Comparison of ENCODE assay signal across 8 cellular contexts in the genomic region with DNA sequence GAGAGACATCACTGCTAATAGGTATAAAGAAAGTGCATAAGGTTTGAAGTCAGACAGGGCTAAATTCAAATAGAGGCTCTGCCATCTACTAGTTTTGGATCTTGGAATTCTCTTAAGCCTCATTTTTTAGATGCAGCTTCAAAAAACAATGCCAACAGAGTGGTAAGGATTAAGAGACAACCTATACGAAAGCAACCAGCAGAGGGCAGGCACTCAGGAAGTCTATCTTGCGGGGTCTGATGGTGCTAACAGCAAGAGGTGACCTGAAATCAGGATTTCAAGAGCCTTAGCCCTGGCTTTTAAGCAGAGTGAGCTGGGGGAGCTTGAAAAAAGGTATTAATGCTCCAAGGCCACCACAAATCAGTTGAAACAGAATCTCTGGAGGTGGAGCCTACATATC. TPM values are rescaled to one million over a fixed set of nuclear protein-coding genes. Genes with fewer than 3 reads are reported as not detected.
DNase-seq lines count a peak whose midpoint lies in the region; ATAC-seq and TF ChIP-seq lines count a peak whose summit lies in the region.

No MANE protein-coding gene starts in this region.

- H3K27me3 Mint-ChIP-seq in effector memory CD8-positive, alpha-beta T cell = peaks cover 0 to 6% of the 10 kb centered on the region in 2 donors
- no peaks in the 10 kb centered on the region for H3K27me3 Mint-ChIP-seq in mesothelial cell of epicardium (ENCODE audit: low read depth)
- H3K27me3 Mint-ChIP-seq in stimulated activated naive B cell treated with anti-CD40 and anti-IgM and Interleukin-4, amounts not matched to agents 10 μg/mL and 1 μg/mL and 100 μg/mL, for 72 hours = no peaks in the 10 kb centered on the region

- H3K36me3 Mint-ChIP-seq in effector memory CD8-positive, alpha-beta T cell (ENCODE audit: insufficient read depth) = no peaks in the 10 kb centered on the region
- no peaks in the 10 kb centered on the region for H3K36me3 Mint-ChIP-seq in mesothelial cell of epicardium
- H3K36me3 Mint-ChIP-seq in stimulated activated naive B cell treated with anti-CD40 and anti-IgM and Interleukin-4, amounts not matched to agents 10 μg/mL and 1 μg/mL and 100 μg/mL, for 72 hours = peaks cover 32 to 60% of the 10 kb centered on the region in 2 donors

- no peak overlapping the region for H3K27ac Mint-ChIP-seq in effector memory CD8-positive, alpha-beta T cell
- H3K27ac Mint-ChIP-seq in mesothelial cell of epicardium = no peak overlapping the region
- H3K27ac Mint-ChIP-seq in stimulated activated naive B cell treated with anti-CD40 and anti-IgM and Interleukin-4, amounts not matched to agents 10 μg/mL and 1 μg/mL and 100 μg/mL, for 72 hours = peak overlapping the region; percentile 65

- H3K4me1 Mint-ChIP-seq in effector memory CD8-positive, alpha-beta T cell (ENCODE audit: low read depth in 2 of 2) = no peaks in the 10 kb centered on the region
- H3K4me1 Mint-ChIP-seq in mesothelial cell of epicardium = no peaks in the 10 kb centered on the region
- peaks cover 48 to 76% of the 10 kb centered on the region in 2 donors for H3K4me1 Mint-ChIP-seq in stimulated activated naive B cell treated with anti-CD40 and anti-IgM and Interleukin-4, amounts not matched to agents 10 μg/mL and 1 μg/mL and 100 μg/mL, for 72 hours

- ATAC-seq in effector memory CD8-positive, alpha-beta T cell (replicated peaks) = peak; percentile 72
- peak; percentile 36 to 45 for ATAC-seq in stimulated activated naive B cell treated with anti-CD40 and anti-IgM and Interleukin-4, amounts not matched to agents 10 μg/mL and 1 μg/mL and 100 μg/mL, for 72 hours (replicated peaks)

- H3K4me3 Mint-ChIP-seq in effector memory CD8-positive, alpha-beta T cell = no peak overlapping the region
- H3K4me3 Mint-ChIP-seq in mesothelial cell of epicardium = no peak overlapping the region
- H3K4me3 Mint-ChIP-seq in stimulated activated naive B cell treated with anti-CD40 and anti-IgM and Interleukin-4, amounts not matched to agents 10 μg/mL and 1 μg/mL and 100 μg/mL, for 72 hours = peak overlapping the region in 1 of 2 donors; percentile 22

- TF ChIP-seq CTCF in mesothelial cell of epicardium (IDR thresholded peaks at IDR 0.05; ENCODE audit: unreplicated experiment) = peak; percentile 56

- no peaks in the 10 kb centered on the region for H3K9me3 Mint-ChIP-seq in effector memory CD8-positive, alpha-beta T cell
- H3K9me3 Mint-ChIP-seq in mesothelial cell of epicardium = no peaks in the 10 kb centered on the region
- no peaks in the 10 kb centered on the region for H3K9me3 Mint-ChIP-seq in stimulated activated naive B cell treated with anti-CD40 and anti-IgM and Interleukin-4, amounts not matched to agents 10 μg/mL and 1 μg/mL and 100 μg/mL, for 72 hours

- DNase-seq in activated effector memory CD4-positive, alpha-beta T cell treated with anti-CD3 and anti-CD28 coated beads, Interleukin-2, amount 50 U/mL, for 16 hours = peak; percentile 74
- no peak for DNase-seq in activated effector memory CD4-positive, alpha-beta T cell treated with Interleukin-2 at 50 U/mL for 16 hours
- peak; percentile 55 for DNase-seq in NCI-H226
- DNase-seq in activated CD4-positive, alpha-beta T cell treated with anti-CD3 and anti-CD28 coated beads, Interleukin-2, amount 50 U/mL, for 4 hours = peak; percentile 29 to 37
- peak; percentile 42 to 46 (median 44) for DNase-seq in effector memory CD8-positive, alpha-beta T cell
- no peak for DNase-seq in mesothelial cell of epicardium (ENCODE audit: low spot score in 2 of 2, unreplicated experiment in 2 of 2)
- DNase-seq in stimulated activated naive B cell treated with anti-CD40 and anti-IgM and Interleukin-4, amounts not matched to agents 10 μg/mL and 1 μg/mL and 100 μg/mL, for 72 hours = peak; percentile 42
- no peak for DNase-seq in mesenteric fat pad (ENCODE audit: low spot score)

RNA-seq across cellular contexts. Expression of gene LDHAL6B, which starts 40.7 kb away (rescaled TPM):
- total RNA-seq in mesothelial cell of epicardium (not detected in 3 replicates), mesenteric fat pad (not detected)

Comparison
In these comparisons a context has a peak if more than half of its experiments do, and no peak if none do; other contexts are left out.
1. DNase-seq: peak in activated effector memory CD4-positive, alpha-beta T cell treated with anti-CD3 and anti-CD28 coated beads, Interleukin-2, amount 50 U/mL, for 16 hours (single experiment), NCI-H226 (single experiment), activated CD4-positive, alpha-beta T cell treated with anti-CD3 and anti-CD28 coated beads, Interleukin-2, amount 50 U/mL, for 4 hours (2 of 2), effector memory CD8-positive, alpha-beta T cell (3 of 3) and stimulated activated naive B cell treated with anti-CD40 and anti-IgM and Interleukin-4, amounts not matched to agents 10 μg/mL and 1 μg/mL and 100 μg/mL, for 72 hours (single experiment); none in activated effector memory CD4-positive, alpha-beta T cell treated with Interleukin-2 at 50 U/mL for 16 hours (single experiment), mesothelial cell of epicardium (0 of 2) and mesenteric fat pad (single experiment).